Comparison of ENCODE assay signal across 14 cellular contexts in genomic region chr5:137310051-137310730, GRCh38.
A peak's percentile ranks its signal among the peaks of the same experiment; 100 is the strongest.
DNase-seq lines count a peak whose midpoint lies in the region; ATAC-seq and TF ChIP-seq lines count a peak whose summit lies in the region.
"Had no signal": no experiment of that assay in that cellular context is flagged by ENCODE, and none has a peak within 500 bp of the region (broad histone marks: within the 10 kb centered on the region; RNA-seq: fewer than 3 reads in every experiment).

No MANE protein-coding gene starts in this region.

- H3K9me3 ChIP-seq in RWPE2 (ENCODE audit: severe bottlenecking) = no peaks in the 10 kb centered on the region
- H3K9me3 ChIP-seq in WERI-Rb-1 (ENCODE audit: severe bottlenecking) = no peaks in the 10 kb centered on the region
- H3K9me3 ChIP-seq: heart left ventricle, suprapubic skin had no signal

- H3K27me3 ChIP-seq in RWPE2 (ENCODE audit: insufficient read depth, poor library complexity, severe bottlenecking) (no peaks in the 10 kb centered on the region), WERI-Rb-1 (ENCODE audit: insufficient read depth, low read depth, severe bottlenecking) (no peaks in the 10 kb centered on the region)
- H3K27me3 ChIP-seq: heart left ventricle, suprapubic skin had no signal

- no peaks in the 10 kb centered on the region for H3K9me3 Mint-ChIP-seq in activated naive CD4-positive, alpha-beta T cell treated with anti-CD3 and anti-CD28 coated beads, Interleukin-2, amount 50 U/mL, for 72 hours

- H3K36me3 Mint-ChIP-seq in activated naive CD4-positive, alpha-beta T cell treated with anti-CD3 and anti-CD28 coated beads, Interleukin-2, amount 50 U/mL, for 72 hours = no peaks in the 10 kb centered on the region
- H3K36me3 Mint-ChIP-seq: naive thymus-derived CD8-positive, alpha-beta T cell had no signal

- ATAC-seq in RWPE2 (ENCODE audit: low read depth) = peak; percentile 93
- no peak for ATAC-seq in activated naive CD4-positive, alpha-beta T cell treated with anti-CD3 and anti-CD28 coated beads, Interleukin-2, amount 50 U/mL, for 72 hours
- ATAC-seq: naive thymus-derived CD8-positive, alpha-beta T cell had no signal

- no peaks in the 10 kb centered on the region for H3K36me3 ChIP-seq in RWPE2 (ENCODE audit: low read depth)
- H3K36me3 ChIP-seq in WERI-Rb-1 = no peaks in the 10 kb centered on the region
- H3K36me3 ChIP-seq: heart left ventricle, suprapubic skin had no signal

- no peak overlapping the region for H3K27ac Mint-ChIP-seq in activated naive CD4-positive, alpha-beta T cell treated with anti-CD3 and anti-CD28 coated beads, Interleukin-2, amount 50 U/mL, for 72 hours
- H3K27ac Mint-ChIP-seq: naive thymus-derived CD8-positive, alpha-beta T cell had no signal

- DNase-seq in H4 (ENCODE audit: low spot score) = peak; percentile 65
- no peak for DNase-seq in RWPE2 (ENCODE audit: low spot score)
- peak; percentile 97 for DNase-seq in fibroblast of peridontal ligament (ENCODE audit: extremely low read depth)
- DNase-seq in smooth muscle cell of the brain vasculature (ENCODE audit: low read depth, low spot score) = peak; percentile 47
- no peak for DNase-seq in WERI-Rb-1
- no peak for DNase-seq in NCI-H526 treated with DMSO at 0.1 percent for 48 hours (lab: John Stamatoyannopoulos, UW)
- DNase-seq in activated naive CD4-positive, alpha-beta T cell treated with anti-CD3 and anti-CD28 coated beads, Interleukin-2, amount 50 U/mL, for 72 hours (ENCODE audit: low spot score in 2 of 2) = no peak
- DNase-seq: activated CD4-positive, alpha-beta T cell treated with anti-CD3 and anti-CD28 coated beads for 4 hours; activated naive CD4-positive, alpha-beta T cell; heart left ventricle; naive thymus-derived CD8-positive, alpha-beta T cell; NCI-H1417; stimulated activated CD4-positive, alpha-beta T cell treated with anti-CD3 and anti-CD28 coated beads, Interleukin-2, amount 100 ng/mL, for 24 hours had no signal

- peaks cover 19% of the 10 kb centered on the region for H3K4me1 ChIP-seq in RWPE2 (ENCODE audit: insufficient read depth, poor library complexity, severe bottlenecking)

- peak overlapping the region; percentile 89 for H3K27ac ChIP-seq in RWPE2 (ENCODE audit: poor library complexity, severe bottlenecking)
- no peak overlapping the region for H3K27ac ChIP-seq in WERI-Rb-1
- H3K27ac ChIP-seq: heart left ventricle, suprapubic skin had no signal

- H3K4me3 ChIP-seq in RWPE2 (ENCODE audit: severe bottlenecking) (no peak overlapping the region), WERI-Rb-1 (ENCODE audit: low read depth, low read length) (no peak overlapping the region)
- H3K4me3 ChIP-seq: heart left ventricle, suprapubic skin had no signal

- TF ChIP-seq CTCF in RWPE2 (IDR thresholded peaks at IDR 0.05; ENCODE audit: poor library complexity, severe bottlenecking) (no peak), WERI-Rb-1 (IDR thresholded peaks at IDR 0.05; ENCODE audit: low read depth, low read length) (no peak)

Comparison
In these comparisons a context has a peak if more than half of its experiments do, and no peak if none do; other contexts are left out.
1. DNase-seq: peak in H4 (single experiment), fibroblast of peridontal ligament (single experiment) and smooth muscle cell of the brain vasculature (single experiment); none in RWPE2 (single experiment), WERI-Rb-1 (single experiment), NCI-H526 treated with DMSO at 0.1 percent for 48 hours (single experiment) and activated naive CD4-positive, alpha-beta T cell treated with anti-CD3 and anti-CD28 coated beads, Interleukin-2, amount 50 U/mL, for 72 hours (0 of 2).